Comparison of ENCODE assay signal across 1 cellular context in genomic region chr21:43355925-43356289, GRCh38.
TF ChIP-seq lines count a peak whose summit lies in the region.

No MANE protein-coding gene starts in this region.

TF ChIP-seq in GM12878, 131 proteins besides CTCF, POLR2A, EP300 and RAD21 (continued from another document and continues in another):
- TF ChIP-seq MLLT1 (IDR thresholded peaks at IDR 0.05) = no peak
- TF ChIP-seq ATF7 (IDR thresholded peaks at IDR 0.05; ENCODE audit: low read depth) = peak; percentile 55; the same call in 1 of the 2 replicates
- peak; percentile 56 for TF ChIP-seq IKZF1 (conservative IDR thresholded peaks at IDR 0.05)
- no peak for TF ChIP-seq STAT1 (conservative IDR thresholded peaks at IDR 0.05)
- TF ChIP-seq ZBTB4 (CRISPR knock-in tag; IDR thresholded peaks at IDR 0.05) = no peak
- no peak for TF ChIP-seq CEBPB (IDR thresholded peaks at IDR 0.05; ENCODE audit: borderline replicate concordance in 1 of 2, low read depth in 2 of 2, low read length in 2 of 2)
- TF ChIP-seq POLR2AphosphoS2 (IDR thresholded peaks at IDR 0.05; ENCODE audit: low read depth, low read length) = no peak
- no peak for TF ChIP-seq ETV6 (conservative IDR thresholded peaks at IDR 0.05 in 1 of 2, IDR thresholded peaks at IDR 0.05 in 1 of 2; ENCODE audit: borderline replicate concordance in 1 of 2, low read depth in 1 of 2)
- no peak for TF ChIP-seq SRF (IDR thresholded peaks at IDR 0.05; ENCODE audit: low read depth in 2 of 2, low read length in 2 of 2)
- peak; percentile 55 for TF ChIP-seq JUNB (IDR thresholded peaks at IDR 0.05)
- peak; percentile 82 for TF ChIP-seq TCF12 (IDR thresholded peaks at IDR 0.05; ENCODE audit: low read depth, low read length)
- peak; percentile 40 to 50; a peak in 2 of 4 replicates for TF ChIP-seq IKZF2 (IDR thresholded peaks at IDR 0.05)
- peak; percentile 40; the same call in 1 of the 2 replicates for TF ChIP-seq NR2F1 (conservative IDR thresholded peaks at IDR 0.05)
- peak; percentile 66; the same call in 1 of the 2 replicates for TF ChIP-seq DPF2 (IDR thresholded peaks at IDR 0.05)
- TF ChIP-seq EED (IDR thresholded peaks at IDR 0.05; ENCODE audit: low read depth) = peak; percentile 64
- no peak for TF ChIP-seq RCOR1 (conservative IDR thresholded peaks at IDR 0.05; ENCODE audit: low read depth, low read length)
- peak; percentile 72 for TF ChIP-seq CREM (IDR thresholded peaks at IDR 0.05; ENCODE audit: low read depth)
- no peak for TF ChIP-seq NRF1 (conservative IDR thresholded peaks at IDR 0.05; ENCODE audit: low read depth, low read length)
- no peak for TF ChIP-seq JUND (IDR thresholded peaks at IDR 0.05; ENCODE audit: low read depth, low read length)
- no peak for TF ChIP-seq TCF3 (IDR thresholded peaks at IDR 0.05; ENCODE audit: borderline replicate concordance, insufficient read depth, low read depth, low read length)
- TF ChIP-seq HDGF (IDR thresholded peaks at IDR 0.05) = peak; percentile 39; the same call in 1 of the 2 replicates
- TF ChIP-seq EZH2 (IDR thresholded peaks at IDR 0.05; ENCODE audit: borderline replicate concordance, control insufficient read depth, low read depth, low read length) = no peak
- no peak for TF ChIP-seq BMI1 (IDR thresholded peaks at IDR 0.05; ENCODE audit: borderline replicate concordance)
- TF ChIP-seq BRCA1 (IDR thresholded peaks at IDR 0.05; ENCODE audit: low read depth, low read length) = no peak
- no peak for TF ChIP-seq SP1 (IDR thresholded peaks at IDR 0.05; ENCODE audit: low read depth, low read length)
- no peak for TF ChIP-seq SPI1 (IDR thresholded peaks at IDR 0.05; ENCODE audit: borderline replicate concordance, insufficient read depth, low read depth, low read length)
- TF ChIP-seq, protein P1, sequence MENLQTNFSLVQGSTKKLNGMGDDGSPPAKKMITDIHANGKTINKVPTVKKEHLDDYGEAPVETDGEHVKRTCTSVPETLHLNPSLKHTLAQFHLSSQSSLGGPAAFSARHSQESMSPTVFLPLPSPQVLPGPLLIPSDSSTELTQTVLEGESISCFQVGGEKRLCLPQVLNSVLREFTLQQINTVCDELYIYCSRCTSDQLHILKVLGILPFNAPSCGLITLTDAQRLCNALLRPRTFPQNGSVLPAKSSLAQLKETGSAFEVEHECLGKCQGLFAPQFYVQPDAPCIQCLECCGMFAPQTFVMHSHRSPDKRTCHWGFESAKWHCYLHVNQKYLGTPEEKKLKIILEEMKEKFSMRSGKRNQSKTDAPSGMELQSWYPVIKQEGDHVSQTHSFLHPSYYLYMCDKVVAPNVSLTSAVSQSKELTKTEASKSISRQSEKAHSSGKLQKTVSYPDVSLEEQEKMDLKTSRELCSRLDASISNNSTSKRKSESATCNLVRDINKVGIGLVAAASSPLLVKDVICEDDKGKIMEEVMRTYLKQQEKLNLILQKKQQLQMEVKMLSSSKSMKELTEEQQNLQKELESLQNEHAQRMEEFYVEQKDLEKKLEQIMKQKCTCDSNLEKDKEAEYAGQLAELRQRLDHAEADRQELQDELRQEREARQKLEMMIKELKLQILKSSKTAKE (IDR thresholded peaks at IDR 0.05; ENCODE audit: low read depth, poor library complexity, severe bottlenecking) = no peak
- TF ChIP-seq SMC3 (IDR thresholded peaks at IDR 0.05; ENCODE audit: borderline replicate concordance, low read length) = peak; percentile 20; the same call in 1 of the 2 replicates
- no peak for TF ChIP-seq HCFC1 (IDR thresholded peaks at IDR 0.05; ENCODE audit: low read length)
- TF ChIP-seq, protein P2, sequence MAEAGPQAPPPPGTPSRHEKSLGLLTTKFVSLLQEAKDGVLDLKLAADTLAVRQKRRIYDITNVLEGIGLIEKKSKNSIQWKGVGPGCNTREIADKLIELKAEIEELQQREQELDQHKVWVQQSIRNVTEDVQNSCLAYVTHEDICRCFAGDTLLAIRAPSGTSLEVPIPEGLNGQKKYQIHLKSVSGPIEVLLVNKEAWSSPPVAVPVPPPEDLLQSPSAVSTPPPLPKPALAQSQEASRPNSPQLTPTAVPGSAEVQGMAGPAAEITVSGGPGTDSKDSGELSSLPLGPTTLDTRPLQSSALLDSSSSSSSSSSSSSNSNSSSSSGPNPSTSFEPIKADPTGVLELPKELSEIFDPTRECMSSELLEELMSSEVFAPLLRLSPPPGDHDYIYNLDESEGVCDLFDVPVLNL (IDR thresholded peaks at IDR 0.05; ENCODE audit: low read depth, low read length) = no peak
- TF ChIP-seq HDAC6 (IDR thresholded peaks at IDR 0.05; ENCODE audit: unreplicated experiment) = no peak
- peak; percentile 80 for TF ChIP-seq MEF2B (IDR thresholded peaks at IDR 0.05; ENCODE audit: partially characterized antibody, poor library complexity, severe bottlenecking)
- 0 out of 2 replicates have a peak, but pooled peaks have one; percentile 51 for TF ChIP-seq NBN (IDR thresholded peaks at IDR 0.05)
- TF ChIP-seq, protein P3, sequence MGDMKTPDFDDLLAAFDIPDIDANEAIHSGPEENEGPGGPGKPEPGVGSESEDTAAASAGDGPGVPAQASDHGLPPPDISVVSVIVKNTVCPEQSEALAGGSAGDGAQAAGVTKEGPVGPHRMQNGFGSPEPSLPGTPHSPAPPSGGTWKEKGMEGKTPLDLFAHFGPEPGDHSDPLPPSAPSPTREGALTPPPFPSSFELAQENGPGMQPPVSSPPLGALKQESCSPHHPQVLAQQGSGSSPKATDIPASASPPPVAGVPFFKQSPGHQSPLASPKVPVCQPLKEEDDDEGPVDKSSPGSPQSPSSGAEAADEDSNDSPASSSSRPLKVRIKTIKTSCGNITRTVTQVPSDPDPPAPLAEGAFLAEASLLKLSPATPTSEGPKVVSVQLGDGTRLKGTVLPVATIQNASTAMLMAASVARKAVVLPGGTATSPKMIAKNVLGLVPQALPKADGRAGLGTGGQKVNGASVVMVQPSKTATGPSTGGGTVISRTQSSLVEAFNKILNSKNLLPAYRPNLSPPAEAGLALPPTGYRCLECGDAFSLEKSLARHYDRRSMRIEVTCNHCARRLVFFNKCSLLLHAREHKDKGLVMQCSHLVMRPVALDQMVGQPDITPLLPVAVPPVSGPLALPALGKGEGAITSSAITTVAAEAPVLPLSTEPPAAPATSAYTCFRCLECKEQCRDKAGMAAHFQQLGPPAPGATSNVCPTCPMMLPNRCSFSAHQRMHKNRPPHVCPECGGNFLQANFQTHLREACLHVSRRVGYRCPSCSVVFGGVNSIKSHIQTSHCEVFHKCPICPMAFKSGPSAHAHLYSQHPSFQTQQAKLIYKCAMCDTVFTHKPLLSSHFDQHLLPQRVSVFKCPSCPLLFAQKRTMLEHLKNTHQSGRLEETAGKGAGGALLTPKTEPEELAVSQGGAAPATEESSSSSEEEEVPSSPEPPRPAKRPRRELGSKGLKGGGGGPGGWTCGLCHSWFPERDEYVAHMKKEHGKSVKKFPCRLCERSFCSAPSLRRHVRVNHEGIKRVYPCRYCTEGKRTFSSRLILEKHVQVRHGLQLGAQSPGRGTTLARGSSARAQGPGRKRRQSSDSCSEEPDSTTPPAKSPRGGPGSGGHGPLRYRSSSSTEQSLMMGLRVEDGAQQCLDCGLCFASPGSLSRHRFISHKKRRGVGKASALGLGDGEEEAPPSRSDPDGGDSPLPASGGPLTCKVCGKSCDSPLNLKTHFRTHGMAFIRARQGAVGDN (IDR thresholded peaks at IDR 0.05) = peak; percentile 34; the same call in 1 of the 2 replicates
- peak; percentile 25 to 64; a peak in 2 of 4 replicates for TF ChIP-seq BHLHE40 (IDR thresholded peaks at IDR 0.05; ENCODE audit: borderline replicate concordance in 1 of 2, low read depth in 2 of 2, low read length in 1 of 2)
- peak; percentile 54; the same call in 1 of the 2 replicates for TF ChIP-seq YY1 (IDR thresholded peaks at IDR 0.05; ENCODE audit: low read depth, low read length)
- no peak for TF ChIP-seq WRNIP1 (IDR thresholded peaks at IDR 0.05; ENCODE audit: borderline replicate concordance, low read depth, low read length)
- TF ChIP-seq ZBED1 (IDR thresholded peaks at IDR 0.05; ENCODE audit: borderline replicate concordance) = no peak
- no peak for TF ChIP-seq NFYA (IDR thresholded peaks at IDR 0.05; ENCODE audit: borderline replicate concordance, low read depth, low read length)
- TF ChIP-seq POU2F2 (IDR thresholded peaks at IDR 0.05; ENCODE audit: borderline replicate concordance, low read depth, low read length) = peak; percentile 29; the same call in 1 of the 3 replicates
- TF ChIP-seq RAD51 (IDR thresholded peaks at IDR 0.05) = no peak
- TF ChIP-seq RUNX3 (IDR thresholded peaks at IDR 0.05; ENCODE audit: low read length) = no peak
- no peak for TF ChIP-seq ZNF207 (IDR thresholded peaks at IDR 0.05; ENCODE audit: borderline replicate concordance)
- no peak for TF ChIP-seq ZNF217 (IDR thresholded peaks at IDR 0.05)
- TF ChIP-seq BACH1 (IDR thresholded peaks at IDR 0.05; ENCODE audit: borderline replicate concordance) = no peak
- no peak for TF ChIP-seq PBX3 (IDR thresholded peaks at IDR 0.05; ENCODE audit: insufficient replicate concordance, low read depth, low read length)
- no peak for TF ChIP-seq EGR1 (IDR thresholded peaks at IDR 0.05; ENCODE audit: borderline replicate concordance in 1 of 2, low read depth in 2 of 2, low read length in 2 of 2)
- no peak for TF ChIP-seq ZNF274 (IDR thresholded peaks at IDR 0.05; ENCODE audit: insufficient read depth, insufficient read length)
- TF ChIP-seq, protein P4, sequence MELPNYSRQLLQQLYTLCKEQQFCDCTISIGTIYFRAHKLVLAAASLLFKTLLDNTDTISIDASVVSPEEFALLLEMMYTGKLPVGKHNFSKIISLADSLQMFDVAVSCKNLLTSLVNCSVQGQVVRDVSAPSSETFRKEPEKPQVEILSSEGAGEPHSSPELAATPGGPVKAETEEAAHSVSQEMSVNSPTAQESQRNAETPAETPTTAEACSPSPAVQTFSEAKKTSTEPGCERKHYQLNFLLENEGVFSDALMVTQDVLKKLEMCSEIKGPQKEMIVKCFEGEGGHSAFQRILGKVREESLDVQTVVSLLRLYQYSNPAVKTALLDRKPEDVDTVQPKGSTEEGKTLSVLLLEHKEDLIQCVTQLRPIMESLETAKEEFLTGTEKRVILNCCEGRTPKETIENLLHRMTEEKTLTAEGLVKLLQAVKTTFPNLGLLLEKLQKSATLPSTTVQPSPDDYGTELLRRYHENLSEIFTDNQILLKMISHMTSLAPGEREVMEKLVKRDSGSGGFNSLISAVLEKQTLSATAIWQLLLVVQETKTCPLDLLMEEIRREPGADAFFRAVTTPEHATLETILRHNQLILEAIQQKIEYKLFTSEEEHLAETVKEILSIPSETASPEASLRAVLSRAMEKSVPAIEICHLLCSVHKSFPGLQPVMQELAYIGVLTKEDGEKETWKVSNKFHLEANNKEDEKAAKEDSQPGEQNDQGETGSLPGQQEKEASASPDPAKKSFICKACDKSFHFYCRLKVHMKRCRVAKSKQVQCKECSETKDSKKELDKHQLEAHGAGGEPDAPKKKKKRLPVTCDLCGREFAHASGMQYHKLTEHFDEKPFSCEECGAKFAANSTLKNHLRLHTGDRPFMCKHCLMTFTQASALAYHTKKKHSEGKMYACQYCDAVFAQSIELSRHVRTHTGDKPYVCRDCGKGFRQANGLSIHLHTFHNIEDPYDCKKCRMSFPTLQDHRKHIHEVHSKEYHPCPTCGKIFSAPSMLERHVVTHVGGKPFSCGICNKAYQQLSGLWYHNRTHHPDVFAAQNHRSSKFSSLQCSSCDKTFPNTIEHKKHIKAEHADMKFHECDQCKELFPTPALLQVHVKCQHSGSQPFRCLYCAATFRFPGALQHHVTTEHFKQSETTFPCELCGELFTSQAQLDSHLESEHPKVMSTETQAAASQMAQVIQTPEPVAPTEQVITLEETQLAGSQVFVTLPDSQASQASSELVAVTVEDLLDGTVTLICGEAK (IDR thresholded peaks at IDR 0.05; ENCODE audit: borderline replicate concordance) = no peak
- TF ChIP-seq, protein P5, sequence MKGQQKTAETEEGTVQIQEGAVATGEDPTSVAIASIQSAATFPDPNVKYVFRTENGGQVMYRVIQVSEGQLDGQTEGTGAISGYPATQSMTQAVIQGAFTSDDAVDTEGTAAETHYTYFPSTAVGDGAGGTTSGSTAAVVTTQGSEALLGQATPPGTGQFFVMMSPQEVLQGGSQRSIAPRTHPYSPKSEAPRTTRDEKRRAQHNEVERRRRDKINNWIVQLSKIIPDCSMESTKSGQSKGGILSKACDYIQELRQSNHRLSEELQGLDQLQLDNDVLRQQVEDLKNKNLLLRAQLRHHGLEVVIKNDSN (IDR thresholded peaks at IDR 0.05; ENCODE audit: borderline replicate concordance, extremely low read length, insufficient read depth, low read depth, low read length) = no peak
